ENCODE assay signal across 39 cellular contexts in genomic region chr20:22088882-22089281, GRCh38.
"Had no signal": no experiment of that assay in that cellular context is flagged by ENCODE, and none has a peak within 500 bp of the region (broad histone marks: within the 10 kb centered on the region; RNA-seq: fewer than 3 reads in every experiment).

No MANE protein-coding gene starts in this region.

- DNase-seq: activated effector memory CD4-positive, alpha-beta T cell treated with anti-CD3 and anti-CD28 coated beads, Interleukin-2, amount 50 U/mL, for 16 hours; activated effector memory CD4-positive, alpha-beta T cell treated with Interleukin-2 at 50 U/mL for 16 hours; activated gamma-delta T cell; activated gamma-delta T cell treated with Interleukin-2 at 50 U/mL for 16 hours; activated naive CD4-positive, alpha-beta T cell; activated naive CD4-positive, alpha-beta T cell treated with anti-CD3 and anti-CD28 coated beads for 36 hours; activated naive CD4-positive, alpha-beta T cell treated with anti-CD3 and anti-CD28 coated beads, Interleukin-2, amount 10 ng/mL, durations not matched to agents 7 days and 5 days; activated naive CD4-positive, alpha-beta T cell treated with anti-CD3 and anti-CD28 coated beads, Interleukin-2, amount 50 U/mL, for 16 hours; activated naive CD4-positive, alpha-beta T cell treated with Interleukin-2 at 50 U/mL for 16 hours; activated naive CD8-positive, alpha-beta T cell treated with anti-CD3 and anti-CD28 coated beads for 36 hours; activated naive CD8-positive, alpha-beta T cell treated with anti-CD3 and anti-CD28 coated beads, Interleukin-2, amount 10 ng/mL, durations not matched to agents 7 days and 5 days; activated naive CD8-positive, alpha-beta T cell treated with anti-CD3 and anti-CD28 coated beads, Interleukin-2, amount 50 U/mL, for 24 hours; activated T-cell treated with anti-CD3 and anti-CD28 coated beads, Interleukin-2, amount 50 U/mL, for 24 hours; activated T-cell treated with anti-CD3 and anti-CD28 coated beads, Interleukin-2, amount 50 U/mL, for 4 hours; activated T-cell treated with anti-CD3 and anti-CD28 coated beads, Interleukin-2, amount 50 U/mL, for 48 hours; activated T-cell treated with anti-CD3 and anti-CD28 coated beads, Interleukin-2, amount 50 U/mL, for 72 hours; adrenal gland; amniotic stem cell; amygdala; anterior cingulate cortex; aorta; body of pancreas; brain microvascular endothelial cell; caudate nucleus; central memory CD4-positive, alpha-beta T cell; cerebellar nuclear complex had no signal

- H3K27me3 ChIP-seq: adrenal gland, ascending aorta, body of pancreas, brain microvascular endothelial cell, breast epithelium, cardiac muscle cell had no signal

- H3K4me3 ChIP-seq: adrenal gland, ascending aorta, body of pancreas, breast epithelium, cardiac muscle cell had no signal

- ATAC-seq: activated naive CD4-positive, alpha-beta T cell treated with anti-CD3 and anti-CD28 coated beads, Interleukin-2, amount 50 U/mL, for 72 hours; activated naive CD8-positive, alpha-beta T cell treated with anti-CD3 and anti-CD28 coated beads, Interleukin-2, amount 50 U/mL, for 24 hours; activated T-cell treated with anti-CD3 and anti-CD28 coated beads, Interleukin-2, amount 50 U/mL, for 4 hours; activated T-cell treated with anti-CD3 and anti-CD28 coated beads, Interleukin-2, amount 50 U/mL, for 72 hours; activated T-helper 17 cell treated with anti-CD3 and anti-CD28 coated beads, Interleukin-2, amount 50 U/mL, for 72 hours; body of pancreas had no signal

- H3K36me3 Mint-ChIP-seq: activated naive CD4-positive, alpha-beta T cell treated with anti-CD3 and anti-CD28 coated beads, Interleukin-2, amount 10 ng/mL, durations not matched to agents 7 days and 5 days; brain had no signal

- H3K27ac Mint-ChIP-seq: activated naive CD4-positive, alpha-beta T cell treated with anti-CD3 and anti-CD28 coated beads for 36 hours; activated naive CD4-positive, alpha-beta T cell treated with anti-CD3 and anti-CD28 coated beads, Interleukin-2, amount 10 ng/mL, durations not matched to agents 7 days and 5 days; activated naive CD4-positive, alpha-beta T cell treated with anti-CD3 and anti-CD28 coated beads, Interleukin-2, amount 50 U/mL, for 24 hours; activated naive CD4-positive, alpha-beta T cell treated with anti-CD3 and anti-CD28 coated beads, Interleukin-2, amount 50 U/mL, for 72 hours; activated naive CD8-positive, alpha-beta T cell; activated naive CD8-positive, alpha-beta T cell treated with anti-CD3 and anti-CD28 coated beads for 36 hours; activated naive CD8-positive, alpha-beta T cell treated with anti-CD3 and anti-CD28 coated beads, Interleukin-2, amount 10 ng/mL, durations not matched to agents 7 days and 5 days; activated naive CD8-positive, alpha-beta T cell treated with anti-CD3 and anti-CD28 coated beads, Interleukin-2, amount 50 U/mL, for 24 hours; activated T-cell treated with anti-CD3 and anti-CD28 coated beads, Interleukin-2, amount 50 U/mL, for 24 hours; activated T-cell treated with anti-CD3 and anti-CD28 coated beads, Interleukin-2, amount 50 U/mL, for 72 hours; activated T-helper 1 cell treated with anti-CD3 and anti-CD28 coated beads, Interleukin-12 subunit alpha, Interleukin-12 subunit beta, Interleukin-2, Interleukin-4 antibody, amounts not matched to agents 30 ng/mL and 10 ng/mL and 1 ng/mL, durations not matched to agents 14 hours and 24 hours and 36 hours; activated T-helper 17 cell treated with anti-CD3 and anti-CD28 coated beads, Interleukin-2, amount 50 U/mL, for 72 hours; activated T-helper 2 cell treated with anti-CD3 and anti-CD28 coated beads, Interferon-gamma antibody, Interleukin-2, Interleukin-4, amounts not matched to agents 10 μg/mL and 5 μg/mL and 100 μg/mL, durations not matched to agents 14 hours and 24 hours and 36 hours; brain had no signal

- H3K4me1 Mint-ChIP-seq: activated naive CD4-positive, alpha-beta T cell treated with anti-CD3 and anti-CD28 coated beads, Interleukin-2, amount 10 ng/mL, durations not matched to agents 7 days and 5 days; activated naive CD4-positive, alpha-beta T cell treated with anti-CD3 and anti-CD28 coated beads, Interleukin-2, amount 50 U/mL, for 24 hours; activated naive CD8-positive, alpha-beta T cell treated with anti-CD3 and anti-CD28 coated beads for 36 hours; activated naive CD8-positive, alpha-beta T cell treated with anti-CD3 and anti-CD28 coated beads, Interleukin-2, amount 10 ng/mL, durations not matched to agents 7 days and 5 days; activated naive CD8-positive, alpha-beta T cell treated with anti-CD3 and anti-CD28 coated beads, Interleukin-2, amount 50 U/mL, for 24 hours; activated T-helper 17 cell treated with anti-CD3 and anti-CD28 coated beads, Interleukin-2, amount 50 U/mL, for 72 hours; brain; central memory CD8-positive, alpha-beta T cell had no signal

- H3K36me3 ChIP-seq: adrenal gland, ascending aorta, brain microvascular endothelial cell, breast epithelium, cardiac muscle cell had no signal

- H3K27ac ChIP-seq: adrenal gland, ascending aorta, body of pancreas, brain microvascular endothelial cell, breast epithelium, cardiac muscle cell had no signal

- FAIRE-seq: astrocyte, bronchial epithelial cell had no signal

- H3K27me3 Mint-ChIP-seq: activated naive CD4-positive, alpha-beta T cell treated with anti-CD3 and anti-CD28 coated beads, Interleukin-2, amount 10 ng/mL, durations not matched to agents 7 days and 5 days; activated naive CD4-positive, alpha-beta T cell treated with anti-CD3 and anti-CD28 coated beads, Interleukin-2, amount 50 U/mL, for 24 hours; activated naive CD8-positive, alpha-beta T cell; activated naive CD8-positive, alpha-beta T cell treated with anti-CD3 and anti-CD28 coated beads for 36 hours; activated naive CD8-positive, alpha-beta T cell treated with anti-CD3 and anti-CD28 coated beads, Interleukin-2, amount 10 ng/mL, durations not matched to agents 7 days and 5 days; activated naive CD8-positive, alpha-beta T cell treated with anti-CD3 and anti-CD28 coated beads, Interleukin-2, amount 50 U/mL, for 24 hours; activated T-cell treated with anti-CD3 and anti-CD28 coated beads, Interleukin-2, amount 50 U/mL, for 24 hours; activated T-helper 17 cell treated with anti-CD3 and anti-CD28 coated beads, Interleukin-2, amount 50 U/mL, for 72 hours; brain; central memory CD8-positive, alpha-beta T cell had no signal

- H3K4me1 ChIP-seq: adrenal gland, ascending aorta, body of pancreas, breast epithelium had no signal

- H3K4me3 Mint-ChIP-seq: activated naive CD4-positive, alpha-beta T cell treated with anti-CD3 and anti-CD28 coated beads for 36 hours; activated naive CD4-positive, alpha-beta T cell treated with anti-CD3 and anti-CD28 coated beads, Interleukin-2, amount 10 ng/mL, durations not matched to agents 7 days and 5 days; activated naive CD4-positive, alpha-beta T cell treated with anti-CD3 and anti-CD28 coated beads, Interleukin-2, amount 50 U/mL, for 24 hours; activated naive CD8-positive, alpha-beta T cell; activated naive CD8-positive, alpha-beta T cell treated with anti-CD3 and anti-CD28 coated beads for 36 hours; activated naive CD8-positive, alpha-beta T cell treated with anti-CD3 and anti-CD28 coated beads, Interleukin-2, amount 10 ng/mL, durations not matched to agents 7 days and 5 days; activated naive CD8-positive, alpha-beta T cell treated with anti-CD3 and anti-CD28 coated beads, Interleukin-2, amount 50 U/mL, for 24 hours; activated T-cell treated with anti-CD3 and anti-CD28 coated beads, Interleukin-2, amount 50 U/mL, for 24 hours; activated T-cell treated with anti-CD3 and anti-CD28 coated beads, Interleukin-2, amount 50 U/mL, for 4 hours; activated T-cell treated with anti-CD3 and anti-CD28 coated beads, Interleukin-2, amount 50 U/mL, for 72 hours; activated T-helper 1 cell treated with anti-CD3 and anti-CD28 coated beads, Interleukin-12 subunit alpha, Interleukin-12 subunit beta, Interleukin-2, Interleukin-4 antibody, amounts not matched to agents 30 ng/mL and 10 ng/mL and 1 ng/mL, durations not matched to agents 14 hours and 24 hours and 36 hours; activated T-helper 17 cell treated with anti-CD3 and anti-CD28 coated beads, Interleukin-2, amount 50 U/mL, for 72 hours; brain; central memory CD8-positive, alpha-beta T cell had no signal
